In the genomic region with DNA sequence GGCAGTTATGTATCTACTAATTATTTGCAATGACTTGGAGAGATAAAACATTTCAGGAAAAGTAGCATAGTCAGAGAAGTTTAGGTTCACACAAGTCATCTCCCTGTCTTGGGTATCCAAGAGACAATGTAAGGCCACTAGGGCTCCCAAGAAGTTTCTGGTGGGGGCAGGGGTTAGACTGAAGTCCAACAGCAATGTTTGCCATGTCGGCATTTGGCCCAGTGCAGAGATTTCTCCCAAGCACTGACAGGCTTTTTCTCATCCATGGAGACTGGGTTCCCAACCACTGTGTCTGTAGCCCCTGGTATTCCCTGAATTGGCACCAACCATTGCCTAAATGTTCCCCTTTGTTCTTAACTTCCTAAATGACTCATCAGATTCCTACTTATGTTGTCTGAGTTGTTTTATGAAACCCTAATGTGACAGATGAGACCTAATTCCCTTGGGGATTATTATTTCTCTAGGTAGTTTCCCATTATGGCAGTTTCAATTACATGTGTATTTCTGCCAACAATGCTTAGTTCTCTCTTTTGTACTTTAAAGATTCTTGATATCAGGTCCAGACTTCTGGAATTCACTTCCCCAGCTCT, we compare ENCODE assay signal across 1 cellular context.
TF ChIP-seq lines count a peak whose summit lies in the region.

No MANE protein-coding gene starts in this region.

TF ChIP-seq in HepG2, 621 proteins besides CTCF, POLR2A, EP300 and RAD21 (continued from another document):
- TF ChIP-seq, protein P1, sequence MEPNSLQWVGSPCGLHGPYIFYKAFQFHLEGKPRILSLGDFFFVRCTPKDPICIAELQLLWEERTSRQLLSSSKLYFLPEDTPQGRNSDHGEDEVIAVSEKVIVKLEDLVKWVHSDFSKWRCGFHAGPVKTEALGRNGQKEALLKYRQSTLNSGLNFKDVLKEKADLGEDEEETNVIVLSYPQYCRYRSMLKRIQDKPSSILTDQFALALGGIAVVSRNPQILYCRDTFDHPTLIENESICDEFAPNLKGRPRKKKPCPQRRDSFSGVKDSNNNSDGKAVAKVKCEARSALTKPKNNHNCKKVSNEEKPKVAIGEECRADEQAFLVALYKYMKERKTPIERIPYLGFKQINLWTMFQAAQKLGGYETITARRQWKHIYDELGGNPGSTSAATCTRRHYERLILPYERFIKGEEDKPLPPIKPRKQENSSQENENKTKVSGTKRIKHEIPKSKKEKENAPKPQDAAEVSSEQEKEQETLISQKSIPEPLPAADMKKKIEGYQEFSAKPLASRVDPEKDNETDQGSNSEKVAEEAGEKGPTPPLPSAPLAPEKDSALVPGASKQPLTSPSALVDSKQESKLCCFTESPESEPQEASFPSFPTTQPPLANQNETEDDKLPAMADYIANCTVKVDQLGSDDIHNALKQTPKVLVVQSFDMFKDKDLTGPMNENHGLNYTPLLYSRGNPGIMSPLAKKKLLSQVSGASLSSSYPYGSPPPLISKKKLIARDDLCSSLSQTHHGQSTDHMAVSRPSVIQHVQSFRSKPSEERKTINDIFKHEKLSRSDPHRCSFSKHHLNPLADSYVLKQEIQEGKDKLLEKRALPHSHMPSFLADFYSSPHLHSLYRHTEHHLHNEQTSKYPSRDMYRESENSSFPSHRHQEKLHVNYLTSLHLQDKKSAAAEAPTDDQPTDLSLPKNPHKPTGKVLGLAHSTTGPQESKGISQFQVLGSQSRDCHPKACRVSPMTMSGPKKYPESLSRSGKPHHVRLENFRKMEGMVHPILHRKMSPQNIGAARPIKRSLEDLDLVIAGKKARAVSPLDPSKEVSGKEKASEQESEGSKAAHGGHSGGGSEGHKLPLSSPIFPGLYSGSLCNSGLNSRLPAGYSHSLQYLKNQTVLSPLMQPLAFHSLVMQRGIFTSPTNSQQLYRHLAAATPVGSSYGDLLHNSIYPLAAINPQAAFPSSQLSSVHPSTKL (CRISPR knock-in tag; IDR thresholded peaks at IDR 0.05): peak; percentile 34; the same call in 1 of the 2 replicates
- TF ChIP-seq GTF3A (CRISPR knock-in tag; conservative IDR thresholded peaks at IDR 0.05) (no peak), BRD4 (CRISPR knock-in tag; IDR thresholded peaks at IDR 0.05) (no peak), EHMT2 (IDR thresholded peaks at IDR 0.05; ENCODE audit: borderline replicate concordance, low read depth, low read length) (0 out of 2 replicates have a peak, but pooled peaks have one; percentile 27), GFI1 (CRISPR knock-in tag; IDR thresholded peaks at IDR 0.05; ENCODE audit: borderline replicate concordance) (peak; percentile 90), ZFP36 (IDR thresholded peaks at IDR 0.05; ENCODE audit: borderline replicate concordance, low read depth, low read length, partially characterized antibody) (no peak), AKAP8 (CRISPR knock-in tag; IDR thresholded peaks at IDR 0.05) (no peak), ZNF281 (CRISPR knock-in tag; IDR thresholded peaks at IDR 0.05; ENCODE audit: borderline replicate concordance) (peak; percentile 50; the same call in 1 of the 2 replicates), HOXA3 (CRISPR knock-in tag; IDR thresholded peaks at IDR 0.05) (no peak), NFE2L2 (IDR thresholded peaks at IDR 0.05; ENCODE audit: low read length) (peak; percentile 42; the same call in 1 of the 2 replicates), MAFK (conservative IDR thresholded peaks at IDR 0.05 in 1 of 2, IDR thresholded peaks at IDR 0.05 in 1 of 2; ENCODE audit: low read length in 2 of 2) (peak in 1 of 2 experiments; percentile 9; a peak in 1 of 4 replicates), ZMYM4 (CRISPR knock-in tag; IDR thresholded peaks at IDR 0.05) (0 out of 2 replicates have a peak, but pooled peaks have one; percentile 40), RFX1 (IDR thresholded peaks at IDR 0.05) (no peak)
- TF ChIP-seq, protein P2, sequence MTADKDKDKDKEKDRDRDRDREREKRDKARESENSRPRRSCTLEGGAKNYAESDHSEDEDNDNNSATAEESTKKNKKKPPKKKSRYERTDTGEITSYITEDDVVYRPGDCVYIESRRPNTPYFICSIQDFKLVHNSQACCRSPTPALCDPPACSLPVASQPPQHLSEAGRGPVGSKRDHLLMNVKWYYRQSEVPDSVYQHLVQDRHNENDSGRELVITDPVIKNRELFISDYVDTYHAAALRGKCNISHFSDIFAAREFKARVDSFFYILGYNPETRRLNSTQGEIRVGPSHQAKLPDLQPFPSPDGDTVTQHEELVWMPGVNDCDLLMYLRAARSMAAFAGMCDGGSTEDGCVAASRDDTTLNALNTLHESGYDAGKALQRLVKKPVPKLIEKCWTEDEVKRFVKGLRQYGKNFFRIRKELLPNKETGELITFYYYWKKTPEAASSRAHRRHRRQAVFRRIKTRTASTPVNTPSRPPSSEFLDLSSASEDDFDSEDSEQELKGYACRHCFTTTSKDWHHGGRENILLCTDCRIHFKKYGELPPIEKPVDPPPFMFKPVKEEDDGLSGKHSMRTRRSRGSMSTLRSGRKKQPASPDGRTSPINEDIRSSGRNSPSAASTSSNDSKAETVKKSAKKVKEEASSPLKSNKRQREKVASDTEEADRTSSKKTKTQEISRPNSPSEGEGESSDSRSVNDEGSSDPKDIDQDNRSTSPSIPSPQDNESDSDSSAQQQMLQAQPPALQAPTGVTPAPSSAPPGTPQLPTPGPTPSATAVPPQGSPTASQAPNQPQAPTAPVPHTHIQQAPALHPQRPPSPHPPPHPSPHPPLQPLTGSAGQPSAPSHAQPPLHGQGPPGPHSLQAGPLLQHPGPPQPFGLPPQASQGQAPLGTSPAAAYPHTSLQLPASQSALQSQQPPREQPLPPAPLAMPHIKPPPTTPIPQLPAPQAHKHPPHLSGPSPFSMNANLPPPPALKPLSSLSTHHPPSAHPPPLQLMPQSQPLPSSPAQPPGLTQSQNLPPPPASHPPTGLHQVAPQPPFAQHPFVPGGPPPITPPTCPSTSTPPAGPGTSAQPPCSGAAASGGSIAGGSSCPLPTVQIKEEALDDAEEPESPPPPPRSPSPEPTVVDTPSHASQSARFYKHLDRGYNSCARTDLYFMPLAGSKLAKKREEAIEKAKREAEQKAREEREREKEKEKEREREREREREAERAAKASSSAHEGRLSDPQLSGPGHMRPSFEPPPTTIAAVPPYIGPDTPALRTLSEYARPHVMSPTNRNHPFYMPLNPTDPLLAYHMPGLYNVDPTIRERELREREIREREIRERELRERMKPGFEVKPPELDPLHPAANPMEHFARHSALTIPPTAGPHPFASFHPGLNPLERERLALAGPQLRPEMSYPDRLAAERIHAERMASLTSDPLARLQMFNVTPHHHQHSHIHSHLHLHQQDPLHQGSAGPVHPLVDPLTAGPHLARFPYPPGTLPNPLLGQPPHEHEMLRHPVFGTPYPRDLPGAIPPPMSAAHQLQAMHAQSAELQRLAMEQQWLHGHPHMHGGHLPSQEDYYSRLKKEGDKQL (CRISPR knock-in tag; IDR thresholded peaks at IDR 0.05; ENCODE audit: low read depth): no peak
TF ChIP-seq in HepG2: peak in this region for 10.
